ENCODE assay signal across 18 cellular contexts in the genomic region with DNA sequence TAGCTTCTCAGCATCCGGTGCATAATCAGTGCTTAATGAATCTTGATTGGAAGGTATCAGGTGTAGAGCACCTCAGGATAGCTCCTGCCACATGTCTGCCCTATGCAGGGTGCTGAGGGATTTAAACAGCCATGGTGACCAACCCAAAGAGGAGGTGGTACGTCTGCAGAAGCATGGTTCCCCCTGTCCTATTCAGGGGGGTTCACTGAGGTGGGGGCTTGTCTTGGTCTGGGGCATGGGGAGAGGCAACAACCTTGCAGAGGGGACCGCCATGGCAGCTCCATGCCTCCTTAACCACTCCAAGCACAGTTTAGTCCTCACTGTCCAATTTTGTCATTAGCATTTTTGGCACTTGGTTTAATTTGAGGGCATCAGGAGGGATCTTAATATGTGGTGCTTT. TPM values are rescaled to one million over a fixed set of nuclear protein-coding genes. Genes with fewer than 3 reads are reported as not detected.
DNase-seq lines count a peak whose midpoint lies in the region; ATAC-seq and TF ChIP-seq lines count a peak whose summit lies in the region.
"Had no signal": no experiment of that assay in that cellular context is flagged by ENCODE, and none has a peak within 500 bp of the region (broad histone marks: within the 10 kb centered on the region; RNA-seq: fewer than 3 reads in every experiment).

No MANE protein-coding gene starts in this region.

- TF ChIP-seq CTCF in C4-2B (conservative IDR thresholded peaks at IDR 0.05): no peak
- TF ChIP-seq CTCF in VCaP (conservative IDR thresholded peaks at IDR 0.05): no peak
- no peak for TF ChIP-seq CTCF in progenitor cell of endocrine pancreas (IDR thresholded peaks at IDR 0.05; ENCODE audit: unreplicated experiment)

- peaks cover 70% of the 10 kb centered on the region for H3K4me1 Mint-ChIP-seq in activated T-cell treated with anti-CD3 and anti-CD28 coated beads, Interleukin-2, amount 50 U/mL, for 24 hours (ENCODE audit: low read depth)
- H3K4me1 Mint-ChIP-seq in activated T-cell treated with anti-CD3 and anti-CD28 coated beads, Interleukin-2, amount 50 U/mL, for 72 hours (ENCODE audit: low read depth): peaks cover 56% of the 10 kb centered on the region
- peaks cover 65% of the 10 kb centered on the region for H3K4me1 Mint-ChIP-seq in stimulated activated effector memory CD8-positive, alpha-beta T cell treated with anti-CD3 and anti-CD28 coated beads, Interleukin-12 subunit alpha, Interleukin-12 subunit beta, amount 100 ng/mL, for 72 hours
- no peaks in the 10 kb centered on the region for H3K4me1 Mint-ChIP-seq in progenitor cell of endocrine pancreas (ENCODE audit: low read depth)

- no peaks in the 10 kb centered on the region for H3K9me3 Mint-ChIP-seq in activated T-cell treated with anti-CD3 and anti-CD28 coated beads, Interleukin-2, amount 50 U/mL, for 24 hours
- no peaks in the 10 kb centered on the region for H3K9me3 Mint-ChIP-seq in activated T-cell treated with anti-CD3 and anti-CD28 coated beads, Interleukin-2, amount 50 U/mL, for 72 hours
- no peaks in the 10 kb centered on the region for H3K9me3 Mint-ChIP-seq in stimulated activated effector memory CD8-positive, alpha-beta T cell treated with anti-CD3 and anti-CD28 coated beads, Interleukin-12 subunit alpha, Interleukin-12 subunit beta, amount 100 ng/mL, for 72 hours
- H3K9me3 Mint-ChIP-seq in progenitor cell of endocrine pancreas (ENCODE audit: low read depth): no peaks in the 10 kb centered on the region
- H3K9me3 Mint-ChIP-seq: CD8-positive, alpha-beta memory T cell; GM23338; H9 had no signal

- H3K27ac ChIP-seq in C4-2B: peak overlapping the region; percentile 22; the same call in 1 of the 2 replicates
- peak overlapping the region; percentile 47 for H3K27ac ChIP-seq in VCaP
- H3K27ac ChIP-seq: 22Rv1 had no signal

- H3K4me3 Mint-ChIP-seq in activated T-cell treated with anti-CD3 and anti-CD28 coated beads, Interleukin-2, amount 50 U/mL, for 24 hours: no peak overlapping the region
- no peak overlapping the region for H3K4me3 Mint-ChIP-seq in activated T-cell treated with anti-CD3 and anti-CD28 coated beads, Interleukin-2, amount 50 U/mL, for 72 hours
- H3K4me3 Mint-ChIP-seq in stimulated activated effector memory CD8-positive, alpha-beta T cell treated with anti-CD3 and anti-CD28 coated beads, Interleukin-12 subunit alpha, Interleukin-12 subunit beta, amount 100 ng/mL, for 72 hours: no peak overlapping the region
- H3K4me3 Mint-ChIP-seq in progenitor cell of endocrine pancreas (ENCODE audit: low read depth): no peak overlapping the region
- H3K4me3 Mint-ChIP-seq: GM23338, H9 had no signal

- H3K27ac Mint-ChIP-seq in activated T-cell treated with anti-CD3 and anti-CD28 coated beads, Interleukin-2, amount 50 U/mL, for 24 hours: peak overlapping the region; percentile 18
- no peak overlapping the region for H3K27ac Mint-ChIP-seq in activated T-cell treated with anti-CD3 and anti-CD28 coated beads, Interleukin-2, amount 50 U/mL, for 72 hours
- peak overlapping the region; percentile 75 for H3K27ac Mint-ChIP-seq in stimulated activated effector memory CD8-positive, alpha-beta T cell treated with anti-CD3 and anti-CD28 coated beads, Interleukin-12 subunit alpha, Interleukin-12 subunit beta, amount 100 ng/mL, for 72 hours
- no peak overlapping the region for H3K27ac Mint-ChIP-seq in progenitor cell of endocrine pancreas
- H3K27ac Mint-ChIP-seq: GM23338 had no signal

- peaks cover 74% of the 10 kb centered on the region for H3K36me3 Mint-ChIP-seq in activated T-cell treated with anti-CD3 and anti-CD28 coated beads, Interleukin-2, amount 50 U/mL, for 24 hours (ENCODE audit: low read depth)
- peaks cover 11 to 33% of the 10 kb centered on the region in 2 donors for H3K36me3 Mint-ChIP-seq in activated T-cell treated with anti-CD3 and anti-CD28 coated beads, Interleukin-2, amount 50 U/mL, for 72 hours (ENCODE audit: insufficient read depth in 2 of 2)
- peaks cover 69% of the 10 kb centered on the region for H3K36me3 Mint-ChIP-seq in stimulated activated effector memory CD8-positive, alpha-beta T cell treated with anti-CD3 and anti-CD28 coated beads, Interleukin-12 subunit alpha, Interleukin-12 subunit beta, amount 100 ng/mL, for 72 hours
- peaks cover 18% of the 10 kb centered on the region for H3K36me3 Mint-ChIP-seq in progenitor cell of endocrine pancreas (ENCODE audit: insufficient read depth)

- no peaks in the 10 kb centered on the region for H3K27me3 Mint-ChIP-seq in activated T-cell treated with anti-CD3 and anti-CD28 coated beads, Interleukin-2, amount 50 U/mL, for 24 hours
- no peaks in the 10 kb centered on the region for H3K27me3 Mint-ChIP-seq in activated T-cell treated with anti-CD3 and anti-CD28 coated beads, Interleukin-2, amount 50 U/mL, for 72 hours (ENCODE audit: low read depth)
- H3K27me3 Mint-ChIP-seq in progenitor cell of endocrine pancreas: no peaks in the 10 kb centered on the region
- H3K27me3 Mint-ChIP-seq: CD8-positive, alpha-beta memory T cell had no signal

- no peak for ATAC-seq in activated T-cell treated with anti-CD3 and anti-CD28 coated beads, Interleukin-2, amount 50 U/mL, for 72 hours (replicated peaks in 1 of 2)
- no peak for ATAC-seq in stimulated activated effector memory CD8-positive, alpha-beta T cell treated with anti-CD3 and anti-CD28 coated beads, Interleukin-12 subunit alpha, Interleukin-12 subunit beta, amount 100 ng/mL, for 72 hours
- ATAC-seq: GM12878, GM23338, HCT116 had no signal

- DNase-seq in activated T-cell treated with anti-CD3 and anti-CD28 coated beads, Interleukin-2, amount 50 U/mL, for 24 hours: no peak
- DNase-seq in activated T-cell treated with anti-CD3 and anti-CD28 coated beads, Interleukin-2, amount 50 U/mL, for 72 hours: no peak
- DNase-seq in stimulated activated effector memory CD8-positive, alpha-beta T cell treated with anti-CD3 and anti-CD28 coated beads, Interleukin-12 subunit alpha, Interleukin-12 subunit beta, amount 100 ng/mL, for 72 hours (ENCODE audit: low spot score in 2 of 2): no peak
- DNase-seq in progenitor cell of endocrine pancreas (ENCODE audit: low spot score, unreplicated experiment): no peak
- DNase-seq in AG08396 (ENCODE audit: low spot score): no peak
- DNase-seq: AML-193; BE2C; CD8-positive, alpha-beta memory T cell; DMS 273 treated with DMSO at 0.1 percent for 48 hours; EL; GDM1; H9 had no signal

RNA-seq across cellular contexts. Expression of a gene that starts 24.9 kb away (rescaled TPM):
- 10 to 100 TPM; 42.7 to 43.5 TPM for total RNA-seq in activated T-cell treated with anti-CD3 and anti-CD28 coated beads, Interleukin-2, amount 50 U/mL, for 72 hours
- 64.6 and 67.4 TPM in 2 replicates for total RNA-seq in progenitor cell of endocrine pancreas

RNA-seq across cellular contexts. Expression of a gene that starts 37.4 kb away (rescaled TPM):
- total RNA-seq in activated T-cell treated with anti-CD3 and anti-CD28 coated beads, Interleukin-2, amount 50 U/mL, for 72 hours: 10 to 100 TPM; 39.7 to 48.8 TPM
- total RNA-seq in progenitor cell of endocrine pancreas: 19.0 and 21.4 TPM in 2 replicates

RNA-seq across cellular contexts. Expression of a gene that starts 40.1 kb away (rescaled TPM):
- total RNA-seq in activated T-cell treated with anti-CD3 and anti-CD28 coated beads, Interleukin-2, amount 50 U/mL, for 72 hours: under 1 TPM; 0.22 to 0.51 TPM
- total RNA-seq in progenitor cell of endocrine pancreas: 1.3 and 1.4 TPM in 2 replicates

RNA-seq across cellular contexts. Expression of a gene that starts 41.2 kb away (rescaled TPM):
- under 1 TPM in 1 of 2 donors, not detected in 1; 0.19 TPM for total RNA-seq in activated T-cell treated with anti-CD3 and anti-CD28 coated beads, Interleukin-2, amount 50 U/mL, for 72 hours
- total RNA-seq in progenitor cell of endocrine pancreas: 1.2 TPM in 1 of 2 replicates, not detected in the other

RNA-seq across cellular contexts. Expression of a gene that starts 49.7 kb away (rescaled TPM):
- total RNA-seq in activated T-cell treated with anti-CD3 and anti-CD28 coated beads, Interleukin-2, amount 50 U/mL, for 72 hours: 10 to 100 TPM; 22.8 to 29.9 TPM
- 27.0 and 28.2 TPM in 2 replicates for total RNA-seq in progenitor cell of endocrine pancreas

Comparison
In these comparisons a context has a peak if more than half of its experiments do, and no peak if none do; other contexts are left out.
1. H3K27ac Mint-ChIP-seq: peak in activated T-cell treated with anti-CD3 and anti-CD28 coated beads, Interleukin-2, amount 50 U/mL, for 24 hours (single experiment) and stimulated activated effector memory CD8-positive, alpha-beta T cell treated with anti-CD3 and anti-CD28 coated beads, Interleukin-12 subunit alpha, Interleukin-12 subunit beta, amount 100 ng/mL, for 72 hours (single experiment); none in activated T-cell treated with anti-CD3 and anti-CD28 coated beads, Interleukin-2, amount 50 U/mL, for 72 hours (single experiment) and progenitor cell of endocrine pancreas (single experiment).